8 cellular contexts compared by ENCODE assay signal in the genomic region with DNA sequence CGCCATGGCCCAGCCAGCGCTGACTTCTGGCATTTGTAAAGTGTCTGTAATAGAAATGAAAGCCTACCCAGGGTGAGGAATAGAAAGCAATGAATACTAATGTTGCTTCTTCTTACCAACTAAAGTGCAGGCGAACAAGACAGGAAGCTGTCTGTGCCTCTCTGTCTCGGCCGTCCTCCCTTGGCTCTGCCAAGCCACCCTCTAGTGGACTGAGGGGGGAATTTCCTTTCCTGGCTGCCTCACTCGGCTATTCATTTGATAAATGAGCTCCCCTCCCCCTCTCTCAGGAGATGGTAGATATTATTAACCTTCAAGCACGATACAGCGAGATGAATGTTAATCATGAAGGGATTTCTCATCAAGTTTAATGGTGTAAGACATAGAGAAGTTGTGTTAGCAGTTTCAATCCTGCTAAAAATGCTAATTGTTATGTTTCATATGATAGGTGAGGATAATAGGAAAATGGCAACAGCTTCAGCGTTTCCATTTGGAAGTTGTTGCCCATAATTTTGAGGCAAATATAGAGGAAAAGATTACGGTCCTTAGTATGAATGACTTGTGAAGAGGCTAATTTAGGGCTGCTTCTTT.
DNase-seq lines count a peak whose midpoint lies in the region; ATAC-seq and TF ChIP-seq lines count a peak whose summit lies in the region.

No MANE protein-coding gene starts in this region.

- no peaks in the 10 kb centered on the region for H3K36me3 ChIP-seq in CD4-positive, CD25-positive, alpha-beta regulatory T cell (ENCODE audit: control insufficient read depth, insufficient read depth, low read length)
- no peaks in the 10 kb centered on the region for H3K36me3 ChIP-seq in effector memory CD4-positive, alpha-beta T cell (ENCODE audit: control insufficient read depth, insufficient read depth, low read length)

- ATAC-seq in CD4-positive, CD25-positive, alpha-beta regulatory T cell (ENCODE audit: low read depth in 2 of 2) = peak in 1 of 2 donors; percentile 62
- ATAC-seq in GM18867 (IDR thresholded peaks at IDR 0.05; ENCODE audit: unreplicated experiment) (peak; percentile 96), HG03066 (IDR thresholded peaks at IDR 0.05; ENCODE audit: low read depth, unreplicated experiment) (peak; percentile 74)
- ATAC-seq in activated CD8-positive, alpha-beta T cell treated with anti-CD3 and anti-CD28 coated beads for 36 hours = peak; percentile 71

- peaks cover 0 to 5% (median 2%) of the 10 kb centered on the region in 4 donors for H3K4me1 Mint-ChIP-seq in CD4-positive, CD25-positive, alpha-beta regulatory T cell
- H3K4me1 Mint-ChIP-seq in activated CD8-positive, alpha-beta T cell treated with anti-CD3 and anti-CD28 coated beads for 36 hours (ENCODE audit: low read depth) = peaks cover 16% of the 10 kb centered on the region
- H3K4me1 Mint-ChIP-seq in progenitor cell of endocrine pancreas (ENCODE audit: low read depth) = no peaks in the 10 kb centered on the region

- POLR2A ChIA-PET in activated CD8-positive, alpha-beta T cell treated with anti-CD3 and anti-CD28 coated beads for 36 hours (lab: Charles Lee) = interaction anchor here (0.7 to 1.5 kb wide), 2 partner anchors 10 to 18 kb away, joined by 3 to 4 read pairs; no protein-coding TSS in a partner anchor

- peaks cover 7% of the 10 kb centered on the region for H3K27me3 ChIP-seq in CD4-positive, CD25-positive, alpha-beta regulatory T cell (ENCODE audit: control insufficient read depth, insufficient read depth, low read length)
- no peaks in the 10 kb centered on the region for H3K27me3 ChIP-seq in effector memory CD4-positive, alpha-beta T cell (replicated peaks; ENCODE audit: control insufficient read depth, insufficient read depth, low read length, poor library complexity, severe bottlenecking)

- H3K4me3 ChIP-seq in CD4-positive, CD25-positive, alpha-beta regulatory T cell (ENCODE audit: low read depth, low read length) = no peak overlapping the region
- H3K4me3 ChIP-seq in effector memory CD4-positive, alpha-beta T cell (ENCODE audit: insufficient read depth, low read depth, low read length, poor library complexity, severe bottlenecking) = no peak overlapping the region

- peak; percentile 63 for TF ChIP-seq CTCF in activated CD8-positive, alpha-beta T cell treated with anti-CD3 and anti-CD28 coated beads for 36 hours (IDR thresholded peaks at IDR 0.05)
- TF ChIP-seq CTCF in progenitor cell of endocrine pancreas (IDR thresholded peaks at IDR 0.05; ENCODE audit: unreplicated experiment) = peak; percentile 78

- H3K27me3 Mint-ChIP-seq in CD4-positive, CD25-positive, alpha-beta regulatory T cell = peaks cover 41% of the 10 kb centered on the region
- peaks cover 31% of the 10 kb centered on the region for H3K27me3 Mint-ChIP-seq in activated CD8-positive, alpha-beta T cell treated with anti-CD3 and anti-CD28 coated beads for 36 hours
- peaks cover 44% of the 10 kb centered on the region for H3K27me3 Mint-ChIP-seq in progenitor cell of endocrine pancreas

- H3K4me1 ChIP-seq in CD4-positive, CD25-positive, alpha-beta regulatory T cell (ENCODE audit: control insufficient read depth, insufficient read depth, low read length, poor library complexity, severe bottlenecking) = no peaks in the 10 kb centered on the region
- no peaks in the 10 kb centered on the region for H3K4me1 ChIP-seq in effector memory CD4-positive, alpha-beta T cell (ENCODE audit: control insufficient read depth, insufficient read depth, low read length, poor library complexity, severe bottlenecking)

- no peak overlapping the region for H3K27ac ChIP-seq in CD4-positive, CD25-positive, alpha-beta regulatory T cell (ENCODE audit: insufficient read depth, low read length, poor library complexity, severe bottlenecking)
- H3K27ac ChIP-seq in effector memory CD4-positive, alpha-beta T cell (ENCODE audit: insufficient read depth, low read length, poor library complexity, severe bottlenecking) = no peak overlapping the region

- H3K27ac Mint-ChIP-seq in CD4-positive, CD25-positive, alpha-beta regulatory T cell = no peak overlapping the region
- H3K27ac Mint-ChIP-seq in activated CD8-positive, alpha-beta T cell treated with anti-CD3 and anti-CD28 coated beads for 36 hours = no peak overlapping the region
- H3K27ac Mint-ChIP-seq in progenitor cell of endocrine pancreas = no peak overlapping the region

- intact Hi-C loops in activated CD8-positive, alpha-beta T cell treated with anti-CD3 and anti-CD28 coated beads for 36 hours (cut with micrococcal nuclease) = loop anchor here (5.0 to 10.0 kb wide), 3 partner anchors 161 to 527 kb away; a partner anchor contains a TSS
- intact Hi-C loops in head of caudate nucleus (cut with DNase I) = loop anchor here (10.0 kb wide), 1 partner anchor 161 kb away; no protein-coding TSS in a partner anchor

- H3K4me3 Mint-ChIP-seq in CD4-positive, CD25-positive, alpha-beta regulatory T cell = no peak overlapping the region
- no peak overlapping the region for H3K4me3 Mint-ChIP-seq in activated CD8-positive, alpha-beta T cell treated with anti-CD3 and anti-CD28 coated beads for 36 hours
- H3K4me3 Mint-ChIP-seq in progenitor cell of endocrine pancreas (ENCODE audit: low read depth) = no peak overlapping the region

- CTCF ChIA-PET in activated CD8-positive, alpha-beta T cell treated with anti-CD3 and anti-CD28 coated beads for 36 hours (lab: Charles Lee) = interaction anchor here (0.5 to 7.0 kb wide), 27 partner anchors 9 to 543 kb away, joined by 3 to 95 read pairs (median 4); a partner anchor contains a TSS

- DNase-seq in CD4-positive, CD25-positive, alpha-beta regulatory T cell = peak in 2 of 3 donors; percentile 13 to 64
- DNase-seq in NCI-H2227 (lab: John Stamatoyannopoulos, UW; ENCODE audit: unreplicated experiment) (peak; percentile 88), head of caudate nucleus (peak; percentile 19 to 77 (median 49)), progenitor cell of endocrine pancreas (ENCODE audit: low spot score, unreplicated experiment) (peak; percentile 15)
- DNase-seq in activated CD8-positive, alpha-beta T cell treated with anti-CD3 and anti-CD28 coated beads for 36 hours = peak; percentile 64
- DNase-seq in effector memory CD4-positive, alpha-beta T cell = no peak

- no peaks in the 10 kb centered on the region for H3K9me3 ChIP-seq in CD4-positive, CD25-positive, alpha-beta regulatory T cell (ENCODE audit: control insufficient read depth in 2 of 2, low read length in 2 of 2)
- no peaks in the 10 kb centered on the region for H3K9me3 ChIP-seq in effector memory CD4-positive, alpha-beta T cell (ENCODE audit: control insufficient read depth, low read length)

- H3K36me3 Mint-ChIP-seq in CD4-positive, CD25-positive, alpha-beta regulatory T cell = no peaks in the 10 kb centered on the region
- no peaks in the 10 kb centered on the region for H3K36me3 Mint-ChIP-seq in activated CD8-positive, alpha-beta T cell treated with anti-CD3 and anti-CD28 coated beads for 36 hours (ENCODE audit: low read depth)
- H3K36me3 Mint-ChIP-seq in progenitor cell of endocrine pancreas (ENCODE audit: insufficient read depth) = no peaks in the 10 kb centered on the region

- peaks cover 0 to 1% (median 0%) of the 10 kb centered on the region in 7 donors for H3K9me3 Mint-ChIP-seq in CD4-positive, CD25-positive, alpha-beta regulatory T cell
- H3K9me3 Mint-ChIP-seq in activated CD8-positive, alpha-beta T cell treated with anti-CD3 and anti-CD28 coated beads for 36 hours = no peaks in the 10 kb centered on the region
- no peaks in the 10 kb centered on the region for H3K9me3 Mint-ChIP-seq in progenitor cell of endocrine pancreas (ENCODE audit: low read depth)

Comparison
In these comparisons a context has a peak if more than half of its experiments do, and no peak if none do; other contexts are left out.
1. DNase-seq: peak in CD4-positive, CD25-positive, alpha-beta regulatory T cell (2 of 3), NCI-H2227 (single experiment), activated CD8-positive, alpha-beta T cell treated with anti-CD3 and anti-CD28 coated beads for 36 hours (single experiment), head of caudate nucleus (42 of 42) and progenitor cell of endocrine pancreas (single experiment); none in effector memory CD4-positive, alpha-beta T cell (0 of 3).